In genomic region chr17:64005734-64006167, GRCh38 we compare ENCODE assay signal across 8 cellular contexts. TPM values are rescaled to one million over a fixed set of nuclear protein-coding genes. Genes with fewer than 3 reads are reported as not detected.
DNase-seq lines count a peak whose midpoint lies in the region; ATAC-seq and TF ChIP-seq lines count a peak whose summit lies in the region.

No MANE protein-coding gene starts in this region.

- no peak for ATAC-seq in GM18519 (IDR thresholded peaks at IDR 0.05; ENCODE audit: low FRiP score, unreplicated experiment)
- ATAC-seq in GM21717 (IDR thresholded peaks at IDR 0.05; ENCODE audit: unreplicated experiment) = no peak

- TF ChIP-seq CTCF in GM20000 (IDR thresholded peaks at IDR 0.05; ENCODE audit: extremely low read depth, missing control alignments) = no peak

- DNase-seq in COR-L47 (lab: John Stamatoyannopoulos, UW) (peak; percentile 88), LHCN-M2 (ENCODE audit: low read depth) (peak; percentile 22), UCSD-AML1 (lab: John Stamatoyannopoulos, UW; ENCODE audit: unreplicated experiment) (peak; percentile 57), myocyte (ENCODE audit: low read depth) (peak; percentile 88), GM20000 (ENCODE audit: low spot score) (no peak), epidermal melanocyte (ENCODE audit: insufficient read length, low spot score) (no peak)

RNA-seq across cellular contexts. Expression of gene PRR29, which starts 7.6 kb away (rescaled TPM):
- total RNA-seq in LHCN-M2 (2014; rRNA removed) (0.13 TPM in 1 of 2 replicates, not detected in the other), myocyte (0.08 and 0.26 TPM in 2 replicates)
- polyA plus RNA-seq in LHCN-M2 (2012) = 0.05 TPM
- 0.06 TPM for polyA plus RNA-seq in myocyte (2012)

RNA-seq across cellular contexts. Expression of gene ICAM2, which starts 14.7 kb away (rescaled TPM):
- 0.29 and 1.2 TPM in 2 replicates for total RNA-seq in LHCN-M2 (2014; rRNA removed)
- polyA plus RNA-seq in LHCN-M2 (2012) = 0.56 TPM
- 1.2 and 2.0 TPM in 2 replicates for total RNA-seq in myocyte
- 0.52 TPM for polyA plus RNA-seq in myocyte (2012)

RNA-seq across cellular contexts. Expression of gene SCN4A, which starts 33.0 kb away (rescaled TPM):
- 0.06 TPM in 1 of 2 replicates, not detected in the other for total RNA-seq in LHCN-M2 (2014; rRNA removed)
- polyA plus RNA-seq in LHCN-M2 (2012) = not detected
- 99.4 and 105 TPM in 2 replicates for total RNA-seq in myocyte
- polyA plus RNA-seq in myocyte (2012) = 8.0 TPM

Comparison
In these comparisons a context has a peak if more than half of its experiments do, and no peak if none do; other contexts are left out.
1. DNase-seq: peak in COR-L47 (single experiment), LHCN-M2 (single experiment), UCSD-AML1 (single experiment) and myocyte (single experiment); none in GM20000 (single experiment) and epidermal melanocyte (single experiment).
2. RNA of gene SCN4A, which starts 33.0 kb away (total RNA-seq): 99.4 to 105 TPM in myocyte; 0.06 TPM in LHCN-M2; every median in the first group is over 10 times any median in the second.